Comparison of ENCODE assay signal across 4 cellular contexts in the genomic region with DNA sequence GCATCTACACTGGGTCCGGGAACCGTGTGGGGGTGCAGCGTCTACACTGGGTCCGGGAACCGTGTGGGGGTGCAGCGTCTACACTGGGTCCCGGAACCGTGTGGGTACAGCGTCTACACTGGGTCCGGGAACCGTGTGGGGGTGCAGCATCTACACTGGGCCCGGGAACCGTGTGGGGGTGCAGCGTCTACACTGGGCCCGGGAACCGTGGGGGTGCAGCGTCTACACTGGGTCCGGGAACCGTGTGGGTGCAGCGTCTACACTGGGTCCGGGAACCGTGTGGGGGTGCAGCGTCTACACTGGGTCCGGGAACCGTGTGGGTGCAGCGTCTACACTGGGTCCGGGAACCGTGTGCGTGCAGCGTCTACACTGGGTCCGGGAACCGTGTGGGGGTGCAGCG. TPM values are rescaled to one million over a fixed set of nuclear protein-coding genes. Genes with fewer than 3 reads are reported as not detected.
"Had no signal": no experiment of that assay in that cellular context is flagged by ENCODE, and none has a peak within 500 bp of the region (broad histone marks: within the 10 kb centered on the region; RNA-seq: fewer than 3 reads in every experiment).

No MANE protein-coding gene starts in this region.

RNA-seq across cellular contexts. Expression of a gene that starts 6.2 kb away (rescaled TPM):
- total RNA-seq: LHCN-M2, M059J, MCF 10A, NCI-H460 had no signal
